ENCODE assay signal across 21 cellular contexts in the genomic region with DNA sequence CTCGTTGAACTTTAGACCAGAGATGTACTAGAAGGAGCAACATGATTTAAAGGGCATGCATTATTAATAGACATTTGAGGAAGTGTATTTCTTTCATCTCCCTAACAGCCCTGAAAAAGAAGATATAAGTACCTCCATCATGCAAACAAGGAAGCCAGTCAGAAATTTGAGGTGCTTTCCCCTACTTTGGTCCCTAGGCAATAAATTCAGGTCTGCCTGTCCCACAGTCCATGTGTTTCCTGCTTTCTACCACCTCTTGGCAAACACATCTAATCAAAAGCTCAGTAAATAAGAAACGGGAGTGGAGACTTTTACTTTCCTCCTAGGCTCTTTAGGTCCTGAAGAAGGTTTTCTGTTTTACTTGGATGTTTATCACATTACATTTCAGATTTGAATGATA. TPM values are rescaled to one million over a fixed set of nuclear protein-coding genes. Genes with fewer than 3 reads are reported as not detected.
DNase-seq lines count a peak whose midpoint lies in the region; TF ChIP-seq lines count a peak whose summit lies in the region.
"Had no signal": no experiment of that assay in that cellular context is flagged by ENCODE, and none has a peak within 500 bp of the region (broad histone marks: within the 10 kb centered on the region; RNA-seq: fewer than 3 reads in every experiment).

No MANE protein-coding gene starts in this region.

- peaks cover 5% of the 10 kb centered on the region for H3K36me3 Mint-ChIP-seq in HFFc6 (ENCODE audit: low read depth)
- H3K36me3 Mint-ChIP-seq: stimulated activated memory B cell treated with anti-CD40 and anti-IgM and Interleukin-4, amounts not matched to agents 10 μg/mL and 1 μg/mL and 100 μg/mL, for 72 hours had no signal

- H3K4me3 ChIP-seq in trophoblast cell (ENCODE audit: low read depth, low read length): no peak overlapping the region
- H3K4me3 ChIP-seq: right lobe of liver, suprapubic skin had no signal

- H3K79me1 ChIP-seq in trophoblast cell (ENCODE audit: low read length): peaks cover 2% of the 10 kb centered on the region

- no peak overlapping the region for H3K4me3 Mint-ChIP-seq in HFFc6
- H3K4me3 Mint-ChIP-seq: activated T-cell treated with anti-CD3 and anti-CD28 coated beads, Interleukin-2, amount 50 U/mL, for 72 hours; stimulated activated memory B cell treated with anti-CD40 and anti-IgM and Interleukin-4, amounts not matched to agents 10 μg/mL and 1 μg/mL and 100 μg/mL, for 72 hours had no signal

- H3K27ac ChIP-seq in epithelial cell of prostate (peak overlapping the region; percentile 93), trophoblast cell (ENCODE audit: low read depth, low read length) (no peak overlapping the region)
- H3K27ac ChIP-seq: brain microvascular endothelial cell, KMS-11, right lobe of liver, suprapubic skin had no signal

- H3K9me3 Mint-ChIP-seq in HFFc6: peaks cover 6% of the 10 kb centered on the region; the same call in 1 of the 2 replicates
- H3K9me3 Mint-ChIP-seq: activated T-cell treated with anti-CD3 and anti-CD28 coated beads, Interleukin-2, amount 50 U/mL, for 72 hours had no signal

- H2AK5ac ChIP-seq in trophoblast cell (ENCODE audit: low read length): no peak overlapping the region

- H3K4me1 Mint-ChIP-seq in HFFc6 (ENCODE audit: low read depth): peaks cover 34% of the 10 kb centered on the region
- H3K4me1 Mint-ChIP-seq: stimulated activated memory B cell treated with anti-CD40 and anti-IgM and Interleukin-4, amounts not matched to agents 10 μg/mL and 1 μg/mL and 100 μg/mL, for 72 hours had no signal

- H3K14ac ChIP-seq in trophoblast cell (ENCODE audit: low read length): no peak overlapping the region

- no peaks in the 10 kb centered on the region for H3K9me3 ChIP-seq in trophoblast cell (ENCODE audit: insufficient read depth, low read depth, low read length)
- H3K9me3 ChIP-seq: right lobe of liver, suprapubic skin had no signal

- H4K12ac ChIP-seq in trophoblast cell (ENCODE audit: low read depth, low read length): no peak overlapping the region

- no peak overlapping the region for H2BK120ac ChIP-seq in trophoblast cell (ENCODE audit: insufficient read depth, low read length, poor library complexity)

- no peak overlapping the region for H3K4ac ChIP-seq in trophoblast cell (ENCODE audit: low read depth, low read length)

- H3K4me1 ChIP-seq in trophoblast cell (ENCODE audit: control insufficient read depth in 1 of 2, insufficient read depth in 2 of 2, low read length in 2 of 2): peaks cover 0 to 5% of the 10 kb centered on the region in 2 experiments

- no peak overlapping the region for H4K8ac ChIP-seq in trophoblast cell (ENCODE audit: low read depth, low read length)

- WGBS in trophoblast cell (ENCODE audit: extremely low coverage, insufficient coverage, insufficient read length): no CpG with 5 or more reads among the region's 2 CpGs

- peaks cover 2% of the 10 kb centered on the region; the same call in 1 of the 2 replicates for H3K27me3 Mint-ChIP-seq in HFFc6 (ENCODE audit: insufficient read depth)
- H3K27me3 Mint-ChIP-seq: stimulated activated memory B cell treated with anti-CD40 and anti-IgM and Interleukin-4, amounts not matched to agents 10 μg/mL and 1 μg/mL and 100 μg/mL, for 72 hours had no signal

- no peak overlapping the region for H2BK5ac ChIP-seq in trophoblast cell (ENCODE audit: low read depth, low read length, poor library complexity)

- no peak overlapping the region for H3K27ac Mint-ChIP-seq in HFFc6
- H3K27ac Mint-ChIP-seq: activated T-cell treated with anti-CD3 and anti-CD28 coated beads, Interleukin-2, amount 50 U/mL, for 72 hours; stimulated activated memory B cell treated with anti-CD40 and anti-IgM and Interleukin-4, amounts not matched to agents 10 μg/mL and 1 μg/mL and 100 μg/mL, for 72 hours had no signal

- no peaks in the 10 kb centered on the region for H3K27me3 ChIP-seq in trophoblast cell (ENCODE audit: insufficient read depth, low read length)
- H3K27me3 ChIP-seq: brain microvascular endothelial cell, right lobe of liver, suprapubic skin had no signal

- no peak overlapping the region for H3K23ac ChIP-seq in trophoblast cell (ENCODE audit: low read length)

- no peak for TF ChIP-seq CTCF in HFFc6 (IDR thresholded peaks at IDR 0.05)

- H2AFZ ChIP-seq in trophoblast cell (ENCODE audit: insufficient read depth, low read length, poor library complexity): no peak overlapping the region

- H3K9ac ChIP-seq in trophoblast cell (ENCODE audit: low read length): no peak overlapping the region
- H3K9ac ChIP-seq: KMS-11 had no signal

- H3K4me2 ChIP-seq in trophoblast cell (ENCODE audit: low read length): no peak overlapping the region
- H3K4me2 ChIP-seq: KMS-11 had no signal

- no peaks in the 10 kb centered on the region for H3K79me2 ChIP-seq in trophoblast cell (ENCODE audit: control insufficient read depth, insufficient read depth, low read length, poor library complexity)

- peak; percentile 79 for DNase-seq in DMS79 treated with DMSO at 0.1 percent for 48 hours (lab: John Stamatoyannopoulos, UW)
- peak; percentile 65 for DNase-seq in NCI-H69 (lab: John Stamatoyannopoulos, UW)
- DNase-seq in epithelial cell of prostate (ENCODE audit: low read depth, low spot score): no peak
- no peak for DNase-seq in trophoblast cell
- DNase-seq in activated naive CD4-positive, alpha-beta T cell treated with Interleukin-2 at 50 U/mL for 16 hours: no peak
- no peak for DNase-seq in HFFc6
- no peak for DNase-seq in AG08396 (ENCODE audit: low spot score)
- no peak for DNase-seq in NCI-H146 (lab: John Stamatoyannopoulos, UW)
- DNase-seq: activated CD4-positive, alpha-beta T cell treated with anti-CD3 and anti-CD28 coated beads, Interleukin-2, amount 50 U/mL, for 4 hours; activated naive CD4-positive, alpha-beta T cell; activated T-cell treated with anti-CD3 and anti-CD28 coated beads, Interleukin-2, amount 50 U/mL, for 72 hours; brain microvascular endothelial cell; C1 segment of cervical spinal cord; GDM1; MV-4-11; right lobe of liver; stimulated activated CD4-positive, alpha-beta T cell treated with anti-CD3 and anti-CD28 coated beads, Interleukin-4, amount 100 ng/mL, for 4 hours; T-helper 1 cell had no signal

- peak overlapping the region; percentile 28 for H4K91ac ChIP-seq in trophoblast cell (ENCODE audit: low read depth, low read length)

- no peaks in the 10 kb centered on the region for H3K36me3 ChIP-seq in trophoblast cell (ENCODE audit: control insufficient read depth in 1 of 2, insufficient read depth in 2 of 2, low read length in 2 of 2)
- H3K36me3 ChIP-seq: brain microvascular endothelial cell, right lobe of liver, suprapubic skin had no signal

- H3K18ac ChIP-seq in trophoblast cell (ENCODE audit: low read length): no peak overlapping the region

- no peak overlapping the region for H2BK12ac ChIP-seq in trophoblast cell (ENCODE audit: low read length)

RNA-seq across cellular contexts. Expression of gene SEMA3C, which starts 5.2 kb away (rescaled TPM):
- polyA plus RNA-seq in trophoblast cell (2013): 53.7 and 55.6 TPM in 2 replicates
- total RNA-seq in HFFc6 (2021; fragmentation: NEBNext Ultra II Directional; extraction: Animal tissue kit (Norgen Biotek cat#: 25700)): 10 to 100 TPM; 52.4 to 74.6 (median 61.4) TPM
- total RNA-seq: activated T-cell treated with anti-CD3 and anti-CD28 coated beads, Interleukin-2, amount 50 U/mL, for 72 hours had no signal

Comparison
In these comparisons a context has a peak if more than half of its experiments do, and no peak if none do; other contexts are left out.
1. DNase-seq: peak in DMS79 treated with DMSO at 0.1 percent for 48 hours (single experiment) and NCI-H69 (single experiment); none in epithelial cell of prostate (single experiment), trophoblast cell (0 of 2), activated naive CD4-positive, alpha-beta T cell treated with Interleukin-2 at 50 U/mL for 16 hours (single experiment), HFFc6 (single experiment), AG08396 (single experiment) and NCI-H146 (single experiment).